7 cellular contexts compared by ENCODE assay signal in the genomic region with DNA sequence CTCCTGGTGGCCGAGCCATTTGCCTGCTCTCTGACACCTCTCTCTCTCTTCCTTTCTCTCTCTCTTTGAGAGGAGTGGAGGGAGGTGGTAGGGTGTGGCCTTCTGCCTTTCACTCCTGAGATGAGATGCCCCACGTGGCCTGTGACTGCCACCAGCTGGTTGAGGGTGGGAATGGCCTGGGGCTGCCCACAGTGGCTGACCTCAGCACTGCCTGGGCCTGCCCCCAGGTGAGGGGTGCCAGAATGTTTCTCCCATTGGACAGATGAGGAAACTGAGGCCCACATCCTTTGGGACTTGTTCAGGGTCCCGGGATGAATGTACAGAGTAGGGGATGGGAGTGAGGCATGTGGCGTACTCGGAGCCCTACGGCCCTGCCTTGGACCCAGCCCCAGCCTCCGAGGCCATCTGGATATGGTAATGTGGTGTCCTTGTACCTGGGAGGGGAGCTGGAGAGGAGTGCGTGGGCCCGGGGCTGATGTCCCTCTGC. TPM values are rescaled to one million over a fixed set of nuclear protein-coding genes. Genes with fewer than 3 reads are reported as not detected.
A peak's percentile ranks its signal among the peaks of the same experiment; 100 is the strongest.
DNase-seq lines count a peak whose midpoint lies in the region; ATAC-seq and TF ChIP-seq lines count a peak whose summit lies in the region.
"Had no signal": no experiment of that assay in that cellular context is flagged by ENCODE, and none has a peak within 500 bp of the region (broad histone marks: within the 10 kb centered on the region; RNA-seq: fewer than 3 reads in every experiment).

No MANE protein-coding gene starts in this region.

- DNase-seq in BE2C = peak; percentile 21
- DNase-seq in HFF-Myc (ENCODE audit: extremely low read depth, low read depth) = no peak
- peak; percentile 60 for DNase-seq in WTC11 (ENCODE audit: low spot score)
- DNase-seq in Right ventricle myocardium superior = peak; percentile 72
- DNase-seq in suprapubic skin (ENCODE audit: low spot score in 2 of 2) = no peak
- no peak for DNase-seq in NCI-H187 (lab: John Stamatoyannopoulos, UW)

- H3K9me3 ChIP-seq in BE2C (no peaks in the 10 kb centered on the region), suprapubic skin (no peaks in the 10 kb centered on the region)

- no peak overlapping the region for H3K4me3 ChIP-seq in BE2C (ENCODE audit: low read depth, low read length)
- no peak overlapping the region for H3K4me3 ChIP-seq in HFF-Myc (replicated peaks; ENCODE audit: low read depth, low read length)
- H3K4me3 ChIP-seq in suprapubic skin = no peak overlapping the region

- no peak for TF ChIP-seq EP300 in suprapubic skin (IDR thresholded peaks at IDR 0.05)

- no peaks in the 10 kb centered on the region for H3K27me3 Mint-ChIP-seq in WTC11 (ENCODE audit: low read depth)

- TF ChIP-seq POLR2A in suprapubic skin (IDR thresholded peaks at IDR 0.05) = no peak

- H3K4me1 ChIP-seq in BE2C = no peaks in the 10 kb centered on the region
- peaks cover 8% of the 10 kb centered on the region for H3K4me1 ChIP-seq in suprapubic skin

- peak overlapping the region; percentile 61; the same call in 1 of the 2 replicates for H3K27ac Mint-ChIP-seq in WTC11

- no peaks in the 10 kb centered on the region for H3K27me3 ChIP-seq in BE2C
- no peaks in the 10 kb centered on the region for H3K27me3 ChIP-seq in suprapubic skin

- H3K36me3 ChIP-seq in BE2C (no peaks in the 10 kb centered on the region), suprapubic skin (peaks cover 61% of the 10 kb centered on the region)

- CTCF ChIA-PET in WTC11 (lab: Charles Lee) = interaction anchor here (0.5 to 2.4 kb wide), 10 partner anchors 12 to 99 kb away, joined by 3 to 10 read pairs (median 4); partner anchors contain the start of gene FBXO6

- 69% methylated on average over 9 of the region's 9 CpGs for WGBS in suprapubic skin

- POLR2A ChIA-PET in WTC11 (lab: Charles Lee) = no interaction called here

- ATAC-seq in WTC11 (peak; percentile 88), Right ventricle myocardium superior (ENCODE audit: poor library complexity) (peak; percentile 40)

- peaks cover 30% of the 10 kb centered on the region for H3K4me1 Mint-ChIP-seq in WTC11

- TF ChIP-seq CTCF in BE2C (IDR thresholded peaks at IDR 0.05; ENCODE audit: low read depth, low read length) (0 out of 2 replicates have a peak, but pooled peaks have one; percentile 7), HFF-Myc (IDR thresholded peaks at IDR 0.05; ENCODE audit: low read depth, low read length, missing control alignments) (peak; percentile 12), WTC11 (IDR thresholded peaks at IDR 0.05) (no peak), suprapubic skin (IDR thresholded peaks at IDR 0.05) (peak; percentile 46 to 50)

- H3K4me3 Mint-ChIP-seq in WTC11 = no peak overlapping the region

- intact Hi-C loops in Right ventricle myocardium superior (cut with DNase I) = no loop called here

- peaks cover 24% of the 10 kb centered on the region for H3K36me3 Mint-ChIP-seq in WTC11

- no peaks in the 10 kb centered on the region for H3K9me3 Mint-ChIP-seq in WTC11

- H3K27ac ChIP-seq in suprapubic skin = no peak overlapping the region

TF ChIP-seq in WTC11, 78 proteins besides CTCF, POLR2A, EP300 and RAD21:
- no peak for TF ChIP-seq EMX1 (CRISPR knock-in tag; IDR thresholded peaks at IDR 0.05)
- peak; percentile 95 for TF ChIP-seq ZNF121 (CRISPR knock-in tag; IDR thresholded peaks at IDR 0.05)

RNA-seq across cellular contexts. Expression of gene C1orf167, which starts 12.7 kb away (rescaled TPM):
- polyA plus RNA-seq in BE2C (2012; ENCODE audit: insufficient read depth, insufficient read length, low read depth) = 2.3 TPM
- total RNA-seq in WTC11 (2021) (1.2 to 3.1 TPM (median 2.8 TPM) in 3 replicates), Right ventricle myocardium superior (2.7 TPM), suprapubic skin (1 to 10 TPM in 2 of 4 donors, not detected in 2; 1.1 to 6.1 TPM)
- polyA plus RNA-seq: neural cell had no signal

RNA-seq across cellular contexts. Expression of gene AGTRAP, which starts 13.3 kb away (rescaled TPM):
- 8.3 TPM for polyA plus RNA-seq in BE2C (2012; ENCODE audit: insufficient read depth, insufficient read length, low read depth)
- 81.6 to 102 TPM (median 101 TPM) in 3 replicates for total RNA-seq in WTC11 (2021)
- 13.6 TPM for total RNA-seq in Right ventricle myocardium superior
- total RNA-seq in suprapubic skin = 10 to 100 TPM; 34.7 to 52.5 (median 47.2) TPM

RNA-seq across cellular contexts. Expression of gene MTHFR, which starts 56.5 kb away (rescaled TPM):
- 12.7 TPM for polyA plus RNA-seq in BE2C (2012; ENCODE audit: insufficient read depth, insufficient read length, low read depth)
- total RNA-seq in WTC11 (2021) (19.4 to 23.4 TPM (median 22.6 TPM) in 3 replicates), Right ventricle myocardium superior (34.6 TPM), suprapubic skin (10 to 100 TPM; 35.0 to 57.5 (median 39.7) TPM)

RNA-seq across cellular contexts. Expression of gene CLCN6, which starts 56.7 kb away (rescaled TPM):
- 10.9 TPM for polyA plus RNA-seq in BE2C (2012; ENCODE audit: insufficient read depth, insufficient read length, low read depth)
- total RNA-seq in WTC11 (2021) (20.0 to 22.3 TPM (median 20.8 TPM) in 3 replicates), Right ventricle myocardium superior (15.2 TPM), suprapubic skin (10 to 100 TPM in 2 of 4 donors, 1 to 10 TPM in 2; 6.2 to 22.5 (median 10.2) TPM)

RNA-seq across cellular contexts. Expression of gene DRAXIN, which starts 57.7 kb away (rescaled TPM):
- 0.09 TPM for polyA plus RNA-seq in BE2C (2012; ENCODE audit: insufficient read depth, insufficient read length, low read depth)
- total RNA-seq in WTC11 (2021) (12.0 to 13.4 TPM (median 13.3 TPM) in 3 replicates), Right ventricle myocardium superior (0.05 TPM), suprapubic skin (under 1 TPM in 3 of 4 donors, not detected in 1; 0.08 to 0.10 (median 0.08) TPM)

Comparison
In these comparisons a context has a peak if more than half of its experiments do, and no peak if none do; other contexts are left out.
1. DNase-seq: peak in BE2C (single experiment), WTC11 (single experiment) and Right ventricle myocardium superior (single experiment); none in HFF-Myc (single experiment), suprapubic skin (0 of 2) and NCI-H187 (0 of 2).